9 cellular contexts compared by ENCODE assay signal in the genomic region with DNA sequence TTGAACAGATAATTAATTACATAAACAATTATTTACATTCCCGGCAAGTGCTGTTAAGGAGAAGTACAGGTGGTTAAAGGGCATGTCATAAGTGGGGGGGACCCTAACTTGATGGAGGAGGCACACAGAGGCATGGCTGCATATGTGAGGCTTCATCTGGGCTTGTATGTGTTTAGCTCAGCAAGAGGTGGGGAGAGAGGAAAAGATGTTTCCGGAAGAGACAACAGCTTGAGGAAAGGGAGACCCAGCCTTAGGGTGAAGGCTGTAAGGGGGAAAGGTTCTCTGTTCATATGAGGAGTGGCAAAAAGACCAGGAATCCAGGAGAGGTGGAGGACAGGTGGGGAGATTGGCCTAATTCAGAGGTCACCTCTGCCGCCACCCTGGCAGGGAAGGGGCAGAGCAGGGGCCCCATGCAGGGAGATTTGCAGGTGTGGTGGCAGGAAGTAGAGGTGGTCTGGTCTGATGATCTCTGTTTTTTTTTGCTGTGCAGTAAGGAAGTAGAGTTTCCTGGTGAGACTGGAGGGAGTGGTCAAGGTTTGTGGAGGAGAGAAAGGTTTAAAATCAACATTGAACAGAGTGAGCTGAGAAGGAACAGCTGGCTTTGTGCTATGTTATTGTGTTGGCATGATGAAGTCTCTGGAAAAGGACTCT. TPM values are rescaled to one million over a fixed set of nuclear protein-coding genes. Genes with fewer than 3 reads are reported as not detected.
DNase-seq lines count a peak whose midpoint lies in the region; ATAC-seq and TF ChIP-seq lines count a peak whose summit lies in the region.
"Had no signal": no experiment of that assay in that cellular context is flagged by ENCODE, and none has a peak within 500 bp of the region (broad histone marks: within the 10 kb centered on the region; RNA-seq: fewer than 3 reads in every experiment).

No MANE protein-coding gene starts in this region.

- no peaks in the 10 kb centered on the region for H3K36me3 ChIP-seq in MM.1S (replicated peaks; ENCODE audit: insufficient read depth, low read length)
- H3K36me3 ChIP-seq in esophagus squamous epithelium, result no peaks in the 10 kb centered on the region

- H4K20me1 ChIP-seq in MM.1S (ENCODE audit: insufficient read depth, low read length), result no peaks in the 10 kb centered on the region

- peak overlapping the region; percentile 80 for H3K27ac ChIP-seq in MM.1S (ENCODE audit: low read length)
- peak overlapping the region in 1 of 4 donors; percentile 40 for H3K27ac ChIP-seq in esophagus squamous epithelium
- H3K27ac ChIP-seq: 22Rv1 had no signal

- H3K9me3 ChIP-seq in MM.1S (replicated peaks; ENCODE audit: insufficient read depth, low read length) (no peaks in the 10 kb centered on the region), esophagus squamous epithelium (no peaks in the 10 kb centered on the region)

- H3K27ac Mint-ChIP-seq in natural killer cell, result peak overlapping the region; percentile 79 to 85

- TF ChIP-seq CTCF in MM.1S (IDR thresholded peaks at IDR 0.05; ENCODE audit: low read length) (no peak), natural killer cell (IDR thresholded peaks at IDR 0.05) (no peak), esophagus squamous epithelium (IDR thresholded peaks at IDR 0.05) (no peak)

- peak overlapping the region; percentile 41; the same call in 1 of the 2 replicates for H3K9ac ChIP-seq in MM.1S (ENCODE audit: low read length)

- H3K4me1 ChIP-seq in MM.1S (ENCODE audit: low read length), result peaks cover 59% of the 10 kb centered on the region
- H3K4me1 ChIP-seq in esophagus squamous epithelium, result peaks cover 9 to 78% (median 21%) of the 10 kb centered on the region in 3 donors

- H3K36me3 Mint-ChIP-seq in natural killer cell, result no peaks in the 10 kb centered on the region

- ATAC-seq in HG02571 (IDR thresholded peaks at IDR 0.05; ENCODE audit: unreplicated experiment) (peak; percentile 78), natural killer cell (peak; percentile 25 to 47 (median 37))

- H3K4me1 Mint-ChIP-seq in natural killer cell, result peaks cover 80 to 84% of the 10 kb centered on the region in 2 donors

- DNase-seq in DMS153 (lab: John Stamatoyannopoulos, UW) (peak; percentile 40), DMS153 treated with DMSO at 0.1 percent for 48 hours (lab: John Stamatoyannopoulos, UW; ENCODE audit: unreplicated experiment) (no peak), MM.1S (peak; percentile 89), natural killer cell (no peak), esophagus squamous epithelium (lab: John Stamatoyannopoulos, UW) (no peak), Ammon's horn (ENCODE audit: low spot score) (no peak), NCI-H226 (no peak)

- intact Hi-C loops in natural killer cell (cut with micrococcal nuclease) (no loop called here), esophagus squamous epithelium (cut with DNase I) (no loop called here)

- H3K27me3 ChIP-seq in MM.1S (replicated peaks; ENCODE audit: insufficient read depth, low read length) (no peaks in the 10 kb centered on the region), esophagus squamous epithelium (no peaks in the 10 kb centered on the region)

- H3K9me2 ChIP-seq in MM.1S (replicated peaks; ENCODE audit: insufficient read depth, low read length), result no peaks in the 10 kb centered on the region

- H3K79me2 ChIP-seq in MM.1S (ENCODE audit: low read length), result peaks cover 64% of the 10 kb centered on the region

- peaks cover 22% of the 10 kb centered on the region for H3F3A ChIP-seq in MM.1S (ENCODE audit: insufficient read depth, low read length)

- WGBS in esophagus squamous epithelium, 2 donors, result 56 to 68% methylated on average over 3 of the region's 3 CpGs

- no peak for TF ChIP-seq POLR2A in esophagus squamous epithelium (IDR thresholded peaks at IDR 0.05)

- peak overlapping the region; percentile 86 for H3K4me2 ChIP-seq in MM.1S (ENCODE audit: low read depth, low read length)

- no peaks in the 10 kb centered on the region for H3K27me3 Mint-ChIP-seq in natural killer cell (ENCODE audit: low read depth in 2 of 2)

- H2AFZ ChIP-seq in MM.1S (ENCODE audit: low read length), result peak overlapping the region; percentile 50

- H3K9me3 Mint-ChIP-seq in natural killer cell, result no peaks in the 10 kb centered on the region

- H3K4me3 Mint-ChIP-seq in natural killer cell, result peak overlapping the region; percentile 74

- H3K4me3 ChIP-seq in MM.1S (ENCODE audit: low read length) (peak overlapping the region; percentile 17; the same call in 1 of the 2 replicates), esophagus squamous epithelium (no peak overlapping the region)

RNA-seq across cellular contexts. Expression of a gene that starts 9.0 kb away (rescaled TPM):
- total RNA-seq in natural killer cell, result 10 to 100 TPM; 52.3 to 74.4 (median 55.6) TPM
- 1 to 10 TPM; 2.7 to 9.2 (median 4.0) TPM for total RNA-seq in esophagus squamous epithelium

Comparison
In these comparisons a context has a peak if more than half of its experiments do, and no peak if none do; other contexts are left out.
1. DNase-seq: peak in DMS153 (single experiment) and MM.1S (single experiment); none in DMS153 treated with DMSO at 0.1 percent for 48 hours (single experiment), natural killer cell (single experiment), esophagus squamous epithelium (single experiment), Ammon's horn (single experiment) and NCI-H226 (single experiment).
2. RNA of a gene that starts 9.0 kb away (total RNA-seq): 52.3 to 74.4 TPM in natural killer cell; 2.7 to 9.2 TPM in esophagus squamous epithelium; every median in the first group is over 4 times any median in the second.